Comparison of ENCODE assay signal across 16 cellular contexts in the genomic region with DNA sequence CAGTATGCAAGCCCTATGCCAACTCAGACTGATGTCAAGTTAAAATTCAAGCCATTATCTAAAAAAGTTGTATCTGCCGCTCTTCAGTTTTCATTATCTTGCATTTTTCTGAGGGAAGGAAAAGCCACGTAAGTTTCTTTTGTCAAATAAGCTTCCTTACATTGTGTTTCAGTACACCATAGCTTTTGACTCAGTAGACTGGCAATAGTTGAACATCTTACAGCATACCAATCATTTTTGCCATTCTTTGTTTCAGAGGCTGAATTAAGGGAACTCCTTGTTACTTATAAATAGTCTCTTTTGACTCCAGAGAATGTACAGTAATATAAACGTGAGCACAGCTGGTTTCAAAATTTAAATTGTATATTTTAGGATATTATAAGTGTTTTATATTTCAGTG.
DNase-seq lines count a peak whose midpoint lies in the region; ATAC-seq and TF ChIP-seq lines count a peak whose summit lies in the region.
"Had no signal": no experiment of that assay in that cellular context is flagged by ENCODE, and none has a peak within 500 bp of the region (broad histone marks: within the 10 kb centered on the region; RNA-seq: fewer than 3 reads in every experiment).

No MANE protein-coding gene starts in this region.

- no peak for TF ChIP-seq RAD21 in Ishikawa (IDR thresholded peaks at IDR 0.05; ENCODE audit: low read depth)

- H3K27ac ChIP-seq in caudate nucleus (ENCODE audit: low read depth, low read length): no peak overlapping the region
- H3K27ac ChIP-seq: HL-60, parathyroid adenoma had no signal

- DNase-seq in ACHN (peak; percentile 82), endothelial cell (ENCODE audit: low spot score) (no peak), KBM-7 (no peak), caudate nucleus (lab: John Stamatoyannopoulos, UW) (no peak)
- DNase-seq: activated CD4-positive, alpha-beta T cell treated with anti-CD3 and anti-CD28 coated beads, Interleukin-2, amount 10 ng/mL, durations not matched to agents 24 days and 14 days; AML-193; kidney; stimulated activated naive CD4-positive, alpha-beta T cell had no signal

- H3K4me3 Mint-ChIP-seq in endothelial cell (ENCODE audit: unreplicated experiment) (no peak overlapping the region), nephron (peak overlapping the region in 1 of 3 experiments; percentile 56)
- H3K4me3 Mint-ChIP-seq: activated CD4-positive, alpha-beta T cell treated with anti-CD3 and anti-CD28 coated beads, Interleukin-2, amount 10 ng/mL, durations not matched to agents 24 days and 14 days; activated naive CD4-positive, alpha-beta T cell treated with anti-CD3 and anti-CD28 coated beads, Interleukin-2, amount 50 U/mL, for 24 hours; central memory CD8-positive, alpha-beta T cell had no signal

- ATAC-seq in HG02938 (IDR thresholded peaks at IDR 0.05; ENCODE audit: unreplicated experiment): no peak
- ATAC-seq in HG02623 (IDR thresholded peaks at IDR 0.05; ENCODE audit: unreplicated experiment): no peak

- in situ Hi-C loops in ACHN (cut with HindIII; ENCODE audit: low pct_ligation_motif_present, low pct_unique_long_range_greater_than_20kb, low sequenced_read_pairs): no loop called here
- in situ Hi-C loops in KBM-7 (cut with MboI; ENCODE audit: low pct_unique_long_range_greater_than_20kb, low sequenced_read_pairs): no loop called here

- H3K27ac Mint-ChIP-seq in endothelial cell (ENCODE audit: unreplicated experiment) (peak overlapping the region; percentile 74), nephron (peak overlapping the region; percentile 12 to 62 (median 61))
- H3K27ac Mint-ChIP-seq: activated CD4-positive, alpha-beta T cell treated with anti-CD3 and anti-CD28 coated beads, Interleukin-2, amount 10 ng/mL, durations not matched to agents 24 days and 14 days; activated naive CD4-positive, alpha-beta T cell treated with anti-CD3 and anti-CD28 coated beads, Interleukin-2, amount 50 U/mL, for 24 hours had no signal

- peaks cover 3% of the 10 kb centered on the region for H3K27me3 Mint-ChIP-seq in endothelial cell (ENCODE audit: unreplicated experiment)
- H3K27me3 Mint-ChIP-seq in nephron (ENCODE audit: low read depth): no peaks in the 10 kb centered on the region
- H3K27me3 Mint-ChIP-seq: activated CD4-positive, alpha-beta T cell treated with anti-CD3 and anti-CD28 coated beads, Interleukin-2, amount 10 ng/mL, durations not matched to agents 24 days and 14 days; activated naive CD4-positive, alpha-beta T cell treated with anti-CD3 and anti-CD28 coated beads, Interleukin-2, amount 50 U/mL, for 24 hours; central memory CD8-positive, alpha-beta T cell had no signal

- H3K36me3 Mint-ChIP-seq in endothelial cell (ENCODE audit: low read depth, unreplicated experiment) (peaks cover 13% of the 10 kb centered on the region), nephron (ENCODE audit: low read depth) (peaks cover 33% of the 10 kb centered on the region)

- TF ChIP-seq CTCF in endothelial cell (IDR thresholded peaks at IDR 0.05; ENCODE audit: unreplicated experiment) (no peak), nephron (IDR thresholded peaks at IDR 0.05; ENCODE audit: unreplicated experiment in 3 of 3) (no peak)

- no peaks in the 10 kb centered on the region for H3K9me3 Mint-ChIP-seq in endothelial cell (ENCODE audit: unreplicated experiment)
- peaks cover 10% of the 10 kb centered on the region for H3K9me3 Mint-ChIP-seq in nephron
- H3K9me3 Mint-ChIP-seq: central memory CD8-positive, alpha-beta T cell had no signal

- H3K4me1 Mint-ChIP-seq in endothelial cell (ENCODE audit: unreplicated experiment) (peaks cover 33% of the 10 kb centered on the region), nephron (peaks cover 35% of the 10 kb centered on the region)
- H3K4me1 Mint-ChIP-seq: activated naive CD4-positive, alpha-beta T cell treated with anti-CD3 and anti-CD28 coated beads, Interleukin-2, amount 50 U/mL, for 24 hours; central memory CD8-positive, alpha-beta T cell had no signal

- no peak for TF ChIP-seq EP300 in Ishikawa (IDR thresholded peaks at IDR 0.05; ENCODE audit: borderline replicate concordance)

TF ChIP-seq in Ishikawa, 13 proteins besides CTCF, POLR2A, EP300 and RAD21:
- TF ChIP-seq TAF1 (IDR thresholded peaks at IDR 0.05; ENCODE audit: low read depth): no peak
- peak; percentile 64 for TF ChIP-seq TEAD4 (IDR thresholded peaks at IDR 0.05)
